ENCODE assay signal across 4 cellular contexts in genomic region chr1:190474010-190474409, GRCh38.
TF ChIP-seq lines count a peak whose summit lies in the region.

No MANE protein-coding gene starts in this region.

TF ChIP-seq in A549, 52 proteins besides CTCF, POLR2A, EP300 and RAD21:
- no peak for TF ChIP-seq HOXA7 (CRISPR knock-in tag; IDR thresholded peaks at IDR 0.05)
- no peak for TF ChIP-seq KDM1A (IDR thresholded peaks at IDR 0.05; ENCODE audit: low read depth)
- no peak for TF ChIP-seq SREBF2 (IDR thresholded peaks at IDR 0.05)
- peak; percentile 79 for TF ChIP-seq MAFK (IDR thresholded peaks at IDR 0.05; ENCODE audit: partially characterized antibody)
- TF ChIP-seq E2F6 (IDR thresholded peaks at IDR 0.05; ENCODE audit: borderline replicate concordance, low read depth): no peak

TF ChIP-seq in IMR-90, 13 proteins besides CTCF, POLR2A, EP300 and RAD21:
- TF ChIP-seq MXI1 (IDR thresholded peaks at IDR 0.05; ENCODE audit: borderline replicate concordance, low read depth, low read length) (no peak), MAFK (IDR thresholded peaks at IDR 0.05; ENCODE audit: low read depth, low read length) (peak; percentile 68)

TF ChIP-seq in H1, 55 proteins besides CTCF, POLR2A, EP300 and RAD21:
- no peak for TF ChIP-seq CTBP2 (IDR thresholded peaks at IDR 0.05; ENCODE audit: borderline replicate concordance, insufficient read depth, insufficient read length, low read length)
- TF ChIP-seq POU5F1 (IDR thresholded peaks at IDR 0.05; ENCODE audit: low read depth, low read length): no peak

TF ChIP-seq in neural cell, 6 proteins besides CTCF, POLR2A, EP300 and RAD21:
- TF ChIP-seq EZH2 (IDR thresholded peaks at IDR 0.05; ENCODE audit: borderline replicate concordance, insufficient read depth, low read length, poor library complexity, severe bottlenecking) (no peak), POLR2AphosphoS5 (IDR thresholded peaks at IDR 0.05) (no peak), MXI1 (conservative IDR thresholded peaks at IDR 0.05; ENCODE audit: poor library complexity, severe bottlenecking) (no peak), SMC3 (conservative IDR thresholded peaks at IDR 0.05; ENCODE audit: poor library complexity) (no peak), TAF1 (IDR thresholded peaks at IDR 0.05; ENCODE audit: low read depth) (no peak), REST (IDR thresholded peaks at IDR 0.05; ENCODE audit: borderline replicate concordance) (no peak)
